ENCODE assay signal across 17 cellular contexts in genomic region chr14:83975435-83976222, GRCh38.
DNase-seq lines count a peak whose midpoint lies in the region; ATAC-seq and TF ChIP-seq lines count a peak whose summit lies in the region.
"Had no signal": no experiment of that assay in that cellular context is flagged by ENCODE, and none has a peak within 500 bp of the region (broad histone marks: within the 10 kb centered on the region; RNA-seq: fewer than 3 reads in every experiment).

No MANE protein-coding gene starts in this region.

- intact Hi-C loops in A673 (cut with micrococcal nuclease; ENCODE audit: unreplicated experiment) = no loop called here
- intact Hi-C loops in heart right ventricle (cut with DNase I) = no loop called here

- no peaks in the 10 kb centered on the region for H3K36me3 ChIP-seq in A673 (ENCODE audit: insufficient read depth, low read length, poor library complexity, severe bottlenecking)
- H3K36me3 ChIP-seq in heart right ventricle = no peaks in the 10 kb centered on the region
- H3K36me3 ChIP-seq in osteoblast (ENCODE audit: insufficient read depth, low read length) = no peaks in the 10 kb centered on the region
- H3K36me3 ChIP-seq: uterus had no signal

- H3K4me1 Mint-ChIP-seq in neural crest cell = peaks cover 4% of the 10 kb centered on the region
- H3K4me1 Mint-ChIP-seq: activated CD4-positive, alpha-beta T cell treated with anti-CD3 and anti-CD28 coated beads, Interleukin-2, amount 10 ng/mL, durations not matched to agents 7 days and 5 days; immature natural killer cell had no signal

- WGBS in heart right ventricle, 2 donors = 9 to 19% methylated on average over 7 of the region's 7 CpGs

- no peaks in the 10 kb centered on the region for H4K20me1 ChIP-seq in osteoblast (ENCODE audit: insufficient read depth, low read length)

- H3K9me3 ChIP-seq in A673 (ENCODE audit: low read depth, low read length, poor library complexity, severe bottlenecking) (no peaks in the 10 kb centered on the region), heart right ventricle (no peaks in the 10 kb centered on the region), osteoblast (ENCODE audit: low read depth, low read length) (peaks cover 2% of the 10 kb centered on the region)
- H3K9me3 ChIP-seq: uterus had no signal

- POLR2A ChIA-PET in A673 (lab: Charles Lee; ENCODE audit: low non-redundant PET) = no interaction called here

- H3K27ac Mint-ChIP-seq in neural crest cell (ENCODE audit: unreplicated experiment) = peak overlapping the region; percentile 38
- H3K27ac Mint-ChIP-seq: activated CD4-positive, alpha-beta T cell treated with anti-CD3 and anti-CD28 coated beads, Interleukin-2, amount 10 ng/mL, durations not matched to agents 7 days and 5 days; activated T-helper 1 cell treated with anti-CD3 and anti-CD28 coated beads, Interleukin-12 subunit alpha, Interleukin-12 subunit beta, Interleukin-2, Interleukin-4 antibody, amounts not matched to agents 30 ng/mL and 10 ng/mL and 1 ng/mL, durations not matched to agents 14 hours and 24 hours and 36 hours; immature natural killer cell; natural killer cell treated with Interleukin-12 subunit alpha and Interleukin-12 subunit beta and Interleukin-15 and Interleukin-18, amount 100 ng/mL, for 72 hours; T-helper 2 cell treated with Interferon-gamma antibody and Interleukin-4, amounts not matched to agents 5 μg/mL and 100 μg/mL, for 36 hours had no signal

- CTCF ChIA-PET in A673 (lab: Charles Lee) = no interaction called here

- H3K27me3 Mint-ChIP-seq in neural crest cell (ENCODE audit: low read depth) = no peaks in the 10 kb centered on the region
- H3K27me3 Mint-ChIP-seq: activated CD4-positive, alpha-beta T cell treated with anti-CD3 and anti-CD28 coated beads, Interleukin-2, amount 10 ng/mL, durations not matched to agents 7 days and 5 days; natural killer cell treated with Interleukin-12 subunit alpha and Interleukin-12 subunit beta and Interleukin-15 and Interleukin-18, amount 100 ng/mL, for 72 hours had no signal

- DNase-seq in A673 (ENCODE audit: low spot score) (peak; percentile 45), amniotic stem cell (lab: John Stamatoyannopoulos, UW) (peak; percentile 32), heart right ventricle (peak; percentile 48 to 56), neural crest cell (ENCODE audit: low read depth, low spot score) (no peak), kidney glomerular epithelial cell (lab: John Stamatoyannopoulos, UW) (no peak), osteoblast (ENCODE audit: insufficient read length, low spot score, missing footprints) (no peak), NCI-H2171 (lab: John Stamatoyannopoulos, UW) (no peak)
- DNase-seq: activated CD4-positive, alpha-beta T cell treated with anti-CD3 and anti-CD28 coated beads, Interleukin-2, amount 10 ng/mL, durations not matched to agents 7 days and 5 days; immature natural killer cell; MV-4-11; NCI-H510A; uterus had no signal

- no peak for TF ChIP-seq CTCF in A673 (conservative IDR thresholded peaks at IDR 0.05; ENCODE audit: low read depth, low read length)
- no peak for TF ChIP-seq CTCF in heart right ventricle (IDR thresholded peaks at IDR 0.05)
- no peak for TF ChIP-seq CTCF in neural crest cell (conservative IDR thresholded peaks at IDR 0.05)
- no peak for TF ChIP-seq CTCF in osteoblast (IDR thresholded peaks at IDR 0.05; ENCODE audit: extremely low read depth, low read depth, low read length)

- peak; percentile 86 to 99 (median 92) for ATAC-seq in heart right ventricle
- no peak for ATAC-seq in GM21526 (IDR thresholded peaks at IDR 0.05; ENCODE audit: low FRiP score, unreplicated experiment)
- ATAC-seq: esophagus mucosa; natural killer cell treated with Interleukin-12 subunit alpha and Interleukin-12 subunit beta and Interleukin-15 and Interleukin-18, amount 100 ng/mL, for 72 hours had no signal

- H3K36me3 Mint-ChIP-seq in neural crest cell (ENCODE audit: low read depth) = no peaks in the 10 kb centered on the region
- H3K36me3 Mint-ChIP-seq: immature natural killer cell; natural killer cell treated with Interleukin-12 subunit alpha and Interleukin-12 subunit beta and Interleukin-15 and Interleukin-18, amount 100 ng/mL, for 72 hours had no signal

- H3K27ac ChIP-seq in A673 (ENCODE audit: low read depth, low read length, poor library complexity, severe bottlenecking) (no peak overlapping the region), heart right ventricle (peak overlapping the region in 6 of 10 donors; percentile 11 to 69 (median 37)), osteoblast (ENCODE audit: low read depth, low read length) (no peak overlapping the region)
- H3K27ac ChIP-seq: uterus had no signal

- H3K4me1 ChIP-seq in A673 (ENCODE audit: insufficient read depth, low read length, poor library complexity, severe bottlenecking) = peaks cover 3% of the 10 kb centered on the region
- peaks cover 0 to 26% (median 14%) of the 10 kb centered on the region in 9 donors for H3K4me1 ChIP-seq in heart right ventricle
- H3K4me1 ChIP-seq in osteoblast (ENCODE audit: insufficient read depth, low read length) = no peaks in the 10 kb centered on the region
- H3K4me1 ChIP-seq: uterus had no signal

- no TSS peak for BruUV-seq in A673 (replicated peaks; lab: Mats Ljungman, UMichigan)

- H3K79me2 ChIP-seq in osteoblast (ENCODE audit: insufficient read depth, low read length) = no peaks in the 10 kb centered on the region

- H3K4me3 Mint-ChIP-seq in neural crest cell = no peak overlapping the region
- H3K4me3 Mint-ChIP-seq: activated CD4-positive, alpha-beta T cell treated with anti-CD3 and anti-CD28 coated beads, Interleukin-2, amount 10 ng/mL, durations not matched to agents 7 days and 5 days; activated T-helper 1 cell treated with anti-CD3 and anti-CD28 coated beads, Interleukin-12 subunit alpha, Interleukin-12 subunit beta, Interleukin-2, Interleukin-4 antibody, amounts not matched to agents 30 ng/mL and 10 ng/mL and 1 ng/mL, durations not matched to agents 14 hours and 24 hours and 36 hours; immature natural killer cell; natural killer cell treated with Interleukin-12 subunit alpha and Interleukin-12 subunit beta and Interleukin-15 and Interleukin-18, amount 100 ng/mL, for 72 hours; T-helper 2 cell treated with Interferon-gamma antibody and Interleukin-4, amounts not matched to agents 5 μg/mL and 100 μg/mL, for 36 hours had no signal

- H2AFZ ChIP-seq in osteoblast (ENCODE audit: low read length) = no peak overlapping the region

- H3K4me3 ChIP-seq in A673 (ENCODE audit: low read depth, low read length, poor library complexity, severe bottlenecking) (no peak overlapping the region), heart right ventricle (no peak overlapping the region), osteoblast (ENCODE audit: insufficient read depth, low read length) (no peak overlapping the region)
- H3K4me3 ChIP-seq: uterus had no signal

- H3K9me3 Mint-ChIP-seq in neural crest cell = no peaks in the 10 kb centered on the region

- H3K27me3 ChIP-seq in A673 (replicated peaks; ENCODE audit: insufficient read depth, low read depth, low read length, poor library complexity) = no peaks in the 10 kb centered on the region
- H3K27me3 ChIP-seq in heart right ventricle = no peaks in the 10 kb centered on the region
- H3K27me3 ChIP-seq in osteoblast (ENCODE audit: insufficient read depth, low read length) = no peaks in the 10 kb centered on the region
- H3K27me3 ChIP-seq: uterus had no signal

- no peak overlapping the region for H3K4me2 ChIP-seq in osteoblast (ENCODE audit: insufficient read depth, low read length)

Comparison
In these comparisons a context has a peak if more than half of its experiments do, and no peak if none do; other contexts are left out.
1. DNase-seq: peak in A673 (single experiment), amniotic stem cell (single experiment) and heart right ventricle (2 of 2); none in neural crest cell (single experiment), kidney glomerular epithelial cell (single experiment), osteoblast (single experiment) and NCI-H2171 (single experiment).
2. H3K27ac ChIP-seq: peak in heart right ventricle (6 of 10); none in A673 (single experiment) and osteoblast (single experiment).